In genomic region chr6:43851204-43851855, GRCh38 we compare ENCODE assay signal across 14 cellular contexts.
DNase-seq lines count a peak whose midpoint lies in the region; ATAC-seq and TF ChIP-seq lines count a peak whose summit lies in the region.
"Had no signal": no experiment of that assay in that cellular context is flagged by ENCODE, and none has a peak within 500 bp of the region (broad histone marks: within the 10 kb centered on the region; RNA-seq: fewer than 3 reads in every experiment).

No MANE protein-coding gene starts in this region.

- H3K9me3 ChIP-seq in lower lobe of right lung = no peaks in the 10 kb centered on the region
- H3K9me3 ChIP-seq: ovary, stomach had no signal

- DNase-seq in AG04449 (ENCODE audit: low read depth, low spot score) (peak; percentile 72), HS-27A (ENCODE audit: low read depth) (peak; percentile 90), brain microvascular endothelial cell (peak; percentile 65), lower lobe of right lung (no peak), NCI-H526 (lab: John Stamatoyannopoulos, UW) (no peak), CD1c-positive myeloid dendritic cell (ENCODE audit: extremely low spot score) (no peak)
- DNase-seq in effector CD4-positive, alpha-beta T cell = no peak
- DNase-seq: AML-193; ovary; stimulated activated CD4-positive, alpha-beta T cell treated with anti-CD3 and anti-CD28 coated beads, Interleukin-4, amount 100 ng/mL, for 24 hours; stomach had no signal

- H3K36me3 ChIP-seq in brain microvascular endothelial cell (replicated peaks) (no peaks in the 10 kb centered on the region), lower lobe of right lung (no peaks in the 10 kb centered on the region)
- H3K36me3 ChIP-seq: ovary, stomach had no signal

- TF ChIP-seq CTCF in AG04449 (IDR thresholded peaks at IDR 0.05; ENCODE audit: insufficient read depth, low read length, missing control alignments) (no peak), brain microvascular endothelial cell (IDR thresholded peaks at IDR 0.05; ENCODE audit: low read depth, low read length, missing control alignments) (no peak), lower lobe of right lung (IDR thresholded peaks at IDR 0.05) (no peak)

- no peaks in the 10 kb centered on the region for H3K27me3 ChIP-seq in brain microvascular endothelial cell (replicated peaks)
- H3K27me3 ChIP-seq in lower lobe of right lung (ENCODE audit: low read depth) = no peaks in the 10 kb centered on the region
- H3K27me3 ChIP-seq: ovary, stomach had no signal

- intact Hi-C loops in lower lobe of right lung (cut with DNase I) = no loop called here

- H3K27ac ChIP-seq in brain microvascular endothelial cell (peak overlapping the region; percentile 14), lower lobe of right lung (no peak overlapping the region)
- H3K27ac ChIP-seq: epithelial cell of prostate, KMS-11, ovary, stomach had no signal

- H3K4me1 ChIP-seq in lower lobe of right lung = no peaks in the 10 kb centered on the region

- CTCF ChIA-PET in AG04449 (lab: Yijun Ruan, JAX) = interaction anchor here (0.7 to 1.9 kb wide), 4 partner anchors 14 to 223 kb away, joined by 3 to 10 read pairs (median 6); partner anchors contain the start of gene VEGFA

- in situ Hi-C loops in brain microvascular endothelial cell (cut with HindIII; ENCODE audit: low pct_ligation_motif_present, low sequenced_read_pairs) = no loop called here

- H3K4me3 ChIP-seq in AG04449 (ENCODE audit: low read depth, low read length) (no peak overlapping the region), brain microvascular endothelial cell (ENCODE audit: low read depth, low read length) (no peak overlapping the region), lower lobe of right lung (no peak overlapping the region)
- H3K4me3 ChIP-seq: ovary, stomach had no signal

- ATAC-seq in lower lobe of right lung = peak; percentile 58 to 66
- no peak for ATAC-seq in GM18909 (IDR thresholded peaks at IDR 0.05; ENCODE audit: poor library complexity, unreplicated experiment)

- POLR2A ChIA-PET in AG04449 (lab: Yijun Ruan, JAX) = interaction anchor here (1.0 kb wide), 1 partner anchor 82 kb away, joined by 3 read pairs; no protein-coding TSS in a partner anchor

Comparison
In these comparisons a context has a peak if more than half of its experiments do, and no peak if none do; other contexts are left out.
1. DNase-seq: peak in AG04449 (single experiment), HS-27A (single experiment) and brain microvascular endothelial cell (single experiment); none in lower lobe of right lung (single experiment), NCI-H526 (0 of 2), effector CD4-positive, alpha-beta T cell (single experiment) and CD1c-positive myeloid dendritic cell (single experiment).